In the genomic region with DNA sequence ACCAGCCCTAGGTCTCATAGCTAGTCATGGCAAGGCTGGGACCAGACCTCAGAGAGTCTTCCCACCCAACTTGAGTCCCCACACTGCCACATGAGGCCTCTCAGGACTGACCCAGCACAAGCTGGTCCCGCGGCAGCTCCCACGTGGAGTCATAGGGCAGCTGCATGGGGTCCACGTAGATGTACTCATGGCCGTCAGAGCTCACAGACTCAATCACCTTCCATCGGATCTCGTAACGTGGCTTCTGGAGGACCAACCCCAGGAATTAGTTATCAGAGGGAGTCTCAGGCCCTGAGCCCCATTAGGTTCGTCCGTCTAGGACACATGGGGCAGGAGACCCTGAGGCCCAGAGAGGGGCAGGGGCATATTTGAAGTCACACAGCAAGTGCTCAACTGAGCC, we compare ENCODE assay signal across 22 cellular contexts. TPM values are rescaled to one million over a fixed set of nuclear protein-coding genes. Genes with fewer than 3 reads are reported as not detected.
DNase-seq lines count a peak whose midpoint lies in the region; ATAC-seq and TF ChIP-seq lines count a peak whose summit lies in the region.
"Had no signal": no experiment of that assay in that cellular context is flagged by ENCODE, and none has a peak within 500 bp of the region (broad histone marks: within the 10 kb centered on the region; RNA-seq: fewer than 3 reads in every experiment).

No MANE protein-coding gene starts in this region.

- TF ChIP-seq CTCF in left ventricle myocardium inferior (IDR thresholded peaks at IDR 0.05; ENCODE audit: borderline replicate concordance) (no peak), osteoblast (IDR thresholded peaks at IDR 0.05; ENCODE audit: extremely low read depth, low read depth, low read length) (no peak), vagina (IDR thresholded peaks at IDR 0.05) (no peak), SK-N-SH (IDR thresholded peaks at IDR 0.05) (no peak), PC-3 (conservative IDR thresholded peaks at IDR 0.05; ENCODE audit: low read depth, low read length) (no peak)

- POLR2A ChIA-PET in SK-N-SH (lab: Yijun Ruan, JAX), result no interaction called here
- POLR2A ChIA-PET in PC-3 (lab: Charles Lee; ENCODE audit: unreplicated experiment), result no interaction called here

- no peaks in the 10 kb centered on the region for H3K27me3 ChIP-seq in left ventricle myocardium inferior (ENCODE audit: low read depth)
- no peaks in the 10 kb centered on the region for H3K27me3 ChIP-seq in osteoblast (ENCODE audit: insufficient read depth, low read length)
- H3K27me3 ChIP-seq in vagina, result no peaks in the 10 kb centered on the region
- no peaks in the 10 kb centered on the region for H3K27me3 ChIP-seq in SK-N-SH (ENCODE audit: insufficient read depth)
- no peaks in the 10 kb centered on the region for H3K27me3 ChIP-seq in PC-3 (ENCODE audit: low read length)
- H3K27me3 ChIP-seq: Peyer's patch, SJSA1 had no signal

- no peaks in the 10 kb centered on the region for H3K27me3 Mint-ChIP-seq in dendritic cell treated with granulocyte-macrophage colony-stimulating factor and Interleukin-4, amounts not matched to agents 40 ng/mL and 50 ng/mL, for 4 days

- H3K9me2 ChIP-seq in SK-N-SH (no peaks in the 10 kb centered on the region), PC-3 (replicated peaks; ENCODE audit: low read length) (no peaks in the 10 kb centered on the region)

- TF ChIP-seq EP300 in SK-N-SH (IDR thresholded peaks at IDR 0.05; ENCODE audit: borderline replicate concordance in 1 of 2, low read depth in 1 of 2, low read length in 1 of 2), result no peak

- no peak for ATAC-seq in left cardiac atrium
- ATAC-seq in PC-3, result no peak

- no peak overlapping the region for H3K4me2 ChIP-seq in osteoblast (ENCODE audit: insufficient read depth, low read length)
- H3K4me2 ChIP-seq in SK-N-SH, result no peak overlapping the region
- no peak overlapping the region for H3K4me2 ChIP-seq in PC-3 (ENCODE audit: low read length)

- DNase-seq in left ventricle myocardium inferior, result no peak
- DNase-seq in left cardiac atrium, result no peak
- peak; percentile 39 for DNase-seq in osteoblast (ENCODE audit: insufficient read length, low spot score, missing footprints)
- no peak for DNase-seq in vagina (ENCODE audit: extremely low spot score in 2 of 2)
- DNase-seq in SK-N-SH, result no peak
- DNase-seq in stimulated activated CD4-positive, alpha-beta T cell treated with anti-CD3 and anti-CD28 coated beads, Interleukin-2, amount 100 ng/mL, for 48 hours, result no peak
- no peak for DNase-seq in PC-3
- DNase-seq: 8988T, DMS79 treated with DMSO at 0.1 percent for 48 hours, MV-4-11, NCI-H1105 treated with DMSO at 0.1 percent for 48 hours, NCI-H1694 treated with DMSO at 0.1 percent for 48 hours, NCI-H2081 treated with DMSO at 0.1 percent for 48 hours, NCI-H2171 treated with DMSO at 0.1 percent for 48 hours, NCI-H524 treated with DMSO at 0.1 percent for 48 hours, NCI-H82, Peyer's patch had no signal

- no peak for TF ChIP-seq POLR2A in vagina (IDR thresholded peaks at IDR 0.05)

- H3K4me1 ChIP-seq in left ventricle myocardium inferior (peaks cover 16% of the 10 kb centered on the region), osteoblast (ENCODE audit: insufficient read depth, low read length) (peaks cover 4% of the 10 kb centered on the region), vagina (peaks cover 8% of the 10 kb centered on the region), SK-N-SH (ENCODE audit: control insufficient read depth in 1 of 2, insufficient read depth in 2 of 2, low read depth in 1 of 2, low read length in 1 of 2) (no peaks in the 10 kb centered on the region; a peak in 1 of 4 replicates), PC-3 (ENCODE audit: insufficient read depth, low read length) (peaks cover 6% of the 10 kb centered on the region; the same call in 1 of the 2 replicates)

- H3K4me3 ChIP-seq in left ventricle myocardium inferior (no peak overlapping the region), osteoblast (ENCODE audit: insufficient read depth, low read length) (no peak overlapping the region), vagina (no peak overlapping the region), SK-N-SH (ENCODE audit: low read depth in 2 of 2, low read length in 1 of 2) (no peak overlapping the region), PC-3 (ENCODE audit: low read length) (no peak overlapping the region)
- H3K4me3 ChIP-seq: Peyer's patch, SJSA1 had no signal

- WGBS in SK-N-SH (ENCODE audit: low lambda C conversion rate), result 96% methylated on average over 4 of the region's 10 CpGs

- H3K4me1 Mint-ChIP-seq in dendritic cell treated with granulocyte-macrophage colony-stimulating factor and Interleukin-4, amounts not matched to agents 40 ng/mL and 50 ng/mL, for 4 days (ENCODE audit: low read depth), result peaks cover 55% of the 10 kb centered on the region

- no peaks in the 10 kb centered on the region for H3F3A ChIP-seq in SK-N-SH (replicated peaks; ENCODE audit: insufficient read depth)
- H3F3A ChIP-seq in PC-3 (ENCODE audit: low read length, unreplicated experiment), result no peaks in the 10 kb centered on the region

- no peak for TF ChIP-seq RAD21 in SK-N-SH (IDR thresholded peaks at IDR 0.05; ENCODE audit: low read length)

- H3K4me3 Mint-ChIP-seq in dendritic cell treated with granulocyte-macrophage colony-stimulating factor and Interleukin-4, amounts not matched to agents 40 ng/mL and 50 ng/mL, for 4 days, result no peak overlapping the region
- H3K4me3 Mint-ChIP-seq: IgD-negative memory B cell had no signal

- H4K20me1 ChIP-seq in osteoblast (ENCODE audit: insufficient read depth, low read length), result no peaks in the 10 kb centered on the region
- no peaks in the 10 kb centered on the region for H4K20me1 ChIP-seq in SK-N-SH (ENCODE audit: insufficient read depth)
- no peaks in the 10 kb centered on the region for H4K20me1 ChIP-seq in PC-3 (ENCODE audit: low read length)

- peak overlapping the region; percentile 73 for H3K27ac Mint-ChIP-seq in dendritic cell treated with granulocyte-macrophage colony-stimulating factor and Interleukin-4, amounts not matched to agents 40 ng/mL and 50 ng/mL, for 4 days
- H3K27ac Mint-ChIP-seq: IgD-negative memory B cell had no signal

- H2AFZ ChIP-seq in osteoblast (ENCODE audit: low read length), result no peak overlapping the region
- no peak overlapping the region for H2AFZ ChIP-seq in SK-N-SH (ENCODE audit: low read depth)
- no peak overlapping the region for H2AFZ ChIP-seq in PC-3 (ENCODE audit: low read length)

- BruUV-seq in PC-3 (replicated peaks; lab: Mats Ljungman, UMichigan), result no TSS peak

- intact Hi-C loops in left ventricle myocardium inferior (cut with micrococcal nuclease) (no loop called here), left cardiac atrium (cut with DNase I) (no loop called here), vagina (cut with DNase I) (no loop called here), PC-3 (cut with micrococcal nuclease) (no loop called here)
- intact Hi-C loops in dendritic cell treated with granulocyte-macrophage colony-stimulating factor and Interleukin-4, amounts not matched to agents 40 ng/mL and 50 ng/mL, for 4 days (cut with micrococcal nuclease), result no loop called here

- H3K36me3 ChIP-seq in left ventricle myocardium inferior, result peaks cover 52% of the 10 kb centered on the region
- H3K36me3 ChIP-seq in osteoblast (ENCODE audit: insufficient read depth, low read length), result peaks cover 95% of the 10 kb centered on the region
- H3K36me3 ChIP-seq in vagina, result peaks cover 0 to 83% of the 10 kb centered on the region in 2 donors
- H3K36me3 ChIP-seq in SK-N-SH (replicated peaks in 1 of 2; ENCODE audit: control insufficient read depth in 1 of 2, insufficient read depth in 2 of 2, low read length in 1 of 2), result peaks cover 32 to 84% of the 10 kb centered on the region in 2 experiments
- H3K36me3 ChIP-seq in PC-3 (ENCODE audit: low read depth, low read length), result no peaks in the 10 kb centered on the region

- CTCF ChIA-PET in SK-N-SH (lab: Yijun Ruan, JAX) (interaction anchor here (0.9 to 12.5 kb wide), 7 partner anchors 9 to 135 kb away, joined by 3 to 173 read pairs (median 4); no protein-coding TSS in a partner anchor), PC-3 (lab: Charles Lee) (interaction anchor here (0.6 kb wide), 1 partner anchor 121 kb away, joined by 3 read pairs; no protein-coding TSS in a partner anchor)

- peak overlapping the region; percentile 11 for H3K27ac ChIP-seq in left ventricle myocardium inferior (replicated peaks)
- H3K27ac ChIP-seq in osteoblast (ENCODE audit: low read depth, low read length), result no peak overlapping the region
- H3K27ac ChIP-seq in vagina, result peak overlapping the region; percentile 43
- H3K27ac ChIP-seq in SK-N-SH (ENCODE audit: low read depth in 2 of 2, low read length in 1 of 2), result no peak overlapping the region
- H3K27ac ChIP-seq in PC-3 (ENCODE audit: low read length), result no peak overlapping the region
- H3K27ac ChIP-seq: C4-2B, Peyer's patch, SJSA1 had no signal

- no peaks in the 10 kb centered on the region for H3K9me3 Mint-ChIP-seq in dendritic cell treated with granulocyte-macrophage colony-stimulating factor and Interleukin-4, amounts not matched to agents 40 ng/mL and 50 ng/mL, for 4 days
- H3K9me3 Mint-ChIP-seq: IgD-negative memory B cell had no signal

- H3K9ac ChIP-seq in SK-N-SH (no peak overlapping the region), PC-3 (ENCODE audit: low read length) (no peak overlapping the region)

- H3K36me3 Mint-ChIP-seq in dendritic cell treated with granulocyte-macrophage colony-stimulating factor and Interleukin-4, amounts not matched to agents 40 ng/mL and 50 ng/mL, for 4 days (ENCODE audit: low read depth), result no peaks in the 10 kb centered on the region
- H3K36me3 Mint-ChIP-seq: IgD-negative memory B cell had no signal

- H3K79me2 ChIP-seq in osteoblast (ENCODE audit: insufficient read depth, low read length), result peaks cover 11% of the 10 kb centered on the region
- H3K79me2 ChIP-seq in SK-N-SH (ENCODE audit: insufficient read depth), result no peaks in the 10 kb centered on the region
- H3K79me2 ChIP-seq in PC-3 (ENCODE audit: low read length), result no peaks in the 10 kb centered on the region

- H3K9me3 ChIP-seq in left ventricle myocardium inferior (replicated peaks) (no peaks in the 10 kb centered on the region), osteoblast (ENCODE audit: low read depth, low read length) (no peaks in the 10 kb centered on the region), vagina (no peaks in the 10 kb centered on the region), SK-N-SH (no peaks in the 10 kb centered on the region), PC-3 (ENCODE audit: low read length) (no peaks in the 10 kb centered on the region)
- H3K9me3 ChIP-seq: Peyer's patch, SJSA1 had no signal

RNA-seq across cellular contexts. Expression of gene PDGFRB, which starts 30.3 kb away (rescaled TPM):
- 39.7 TPM for total RNA-seq in left ventricle myocardium inferior
- total RNA-seq in left cardiac atrium, result 10 to 100 TPM; 62.9 to 68.3 TPM
- 531 and 567 TPM in 2 replicates for total RNA-seq in osteoblast
- total RNA-seq in vagina, result 173 TPM
- 25.9 and 32.1 TPM in 2 replicates for polyA plus RNA-seq in SK-N-SH (2012; rRNA removed)
- 13.2 and 19.7 TPM in 2 replicates for polyA plus RNA-seq in SK-N-SH (2012; cell fraction: cytosol; rRNA removed)
- 57.0 and 58.5 TPM in 2 replicates for polyA plus RNA-seq in SK-N-SH (2012; cell fraction: nucleus; rRNA removed)
- total RNA-seq in PC-3 (2014; rRNA removed), result 0.12 and 0.66 TPM in 2 replicates

RNA-seq across cellular contexts. Expression of gene CSF1R, which starts 39.0 kb away (rescaled TPM):
- total RNA-seq in left ventricle myocardium inferior (15.5 TPM), left cardiac atrium (10 to 100 TPM; 18.3 to 41.6 TPM), osteoblast (0.36 and 0.88 TPM in 2 replicates), vagina (21.4 TPM), PC-3 (2014; rRNA removed) (not detected in 2 replicates)
- polyA plus RNA-seq in SK-N-SH (2012; rRNA removed), result 0.15 and 0.25 TPM in 2 replicates
- 0.10 and 0.30 TPM in 2 replicates for polyA plus RNA-seq in SK-N-SH (2012; cell fraction: cytosol; rRNA removed)
- polyA plus RNA-seq in SK-N-SH (2012; cell fraction: nucleus; rRNA removed), result 0.49 and 0.69 TPM in 2 replicates

RNA-seq across cellular contexts. Expression of gene CDX1, which starts 41.2 kb away (rescaled TPM):
- total RNA-seq in left ventricle myocardium inferior, result not detected
- not detected for total RNA-seq in left cardiac atrium
- 0.29 and 0.36 TPM in 2 replicates for total RNA-seq in osteoblast
- not detected for total RNA-seq in vagina
- 0.23 and 0.26 TPM in 2 replicates for polyA plus RNA-seq in SK-N-SH (2012; rRNA removed)
- 0.19 and 0.26 TPM in 2 replicates for polyA plus RNA-seq in SK-N-SH (2012; cell fraction: cytosol; rRNA removed)
- polyA plus RNA-seq in SK-N-SH (2012; cell fraction: nucleus; rRNA removed), result 0.25 and 0.39 TPM in 2 replicates
- total RNA-seq in PC-3 (2014; rRNA removed), result not detected in 2 replicates
- total RNA-seq: M059J had no signal
- polyA plus RNA-seq: IgD-negative memory B cell had no signal

Comparison
In these comparisons a context has a peak if more than half of its experiments do, and no peak if none do; other contexts are left out.
1. H3K27ac ChIP-seq: peak in left ventricle myocardium inferior (single experiment) and vagina (single experiment); none in osteoblast (single experiment), SK-N-SH (0 of 2) and PC-3 (single experiment).
2. RNA of gene PDGFRB, which starts 30.3 kb away (total RNA-seq): 531 to 567 TPM in osteoblast, 173 TPM in vagina (single experiment), 62.9 to 68.3 TPM in left cardiac atrium and 39.7 TPM in left ventricle myocardium inferior (single experiment); 0.12 to 0.66 TPM in PC-3; every median in the first group is over 10 times any median in the second.